23 cellular contexts compared by ENCODE assay signal in the genomic region with DNA sequence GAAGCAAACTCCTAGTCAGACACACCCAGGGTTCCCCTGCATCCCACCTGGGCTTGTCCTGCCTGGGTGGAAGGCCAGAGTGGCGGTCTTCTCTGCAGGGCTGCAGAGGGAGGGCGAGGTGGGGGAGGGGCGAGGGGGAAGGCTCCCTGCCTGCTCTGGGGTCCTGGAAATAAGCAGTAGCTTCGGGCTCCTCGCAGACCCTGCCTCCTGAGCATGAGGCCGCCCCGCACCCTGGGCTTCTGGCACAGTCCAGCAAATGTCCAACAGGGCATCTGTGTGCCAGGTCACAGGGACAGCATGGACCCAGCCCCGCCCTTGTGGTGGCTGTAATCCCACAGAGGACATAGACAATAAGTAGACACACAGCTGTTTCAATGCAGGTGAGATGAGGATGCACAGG.
"Had no signal": no experiment of that assay in that cellular context is flagged by ENCODE, and none has a peak within 500 bp of the region (broad histone marks: within the 10 kb centered on the region; RNA-seq: fewer than 3 reads in every experiment).

No MANE protein-coding gene starts in this region.

- ATAC-seq: foreskin keratinocyte, gastroesophageal sphincter, heart left ventricle, left lung, left ventricle myocardium superior, lower lobe of right lung, mucosa of descending colon had no signal

- H3K27me3 ChIP-seq: dorsolateral prefrontal cortex, hepatocyte had no signal

- DNase-seq: dermis blood vessel endothelial cell; dorsolateral prefrontal cortex; effector CD4-positive, alpha-beta T cell; effector memory CD4-positive, alpha-beta T cell; foreskin keratinocyte; hypothalamus; immature natural killer cell; islet precursor cell; kidney; kidney glomerular epithelial cell; left ventricle myocardium superior; lower lobe of right lung; mesenchymal stem cell had no signal

- H3K27ac ChIP-seq: coronary artery, dorsolateral prefrontal cortex, esophagus muscularis mucosa, foreskin keratinocyte, gastroesophageal sphincter, heart left ventricle, hepatocyte, left lung, lower lobe of right lung had no signal

- FAIRE-seq: colon, endothelial cell of umbilical vein, frontal cortex, kidney had no signal

- H2AFZ ChIP-seq: hepatocyte had no signal

- H3K4me1 ChIP-seq: esophagus muscularis mucosa, foreskin keratinocyte, gastroesophageal sphincter, heart left ventricle, left lung, lower lobe of right lung had no signal

- H3K4me2 ChIP-seq: hepatocyte had no signal

- H3K36me3 ChIP-seq: esophagus muscularis mucosa, gastroesophageal sphincter, heart left ventricle, left lung, lower lobe of right lung had no signal

- H3K4me3 ChIP-seq: coronary artery, dorsolateral prefrontal cortex, esophagus muscularis mucosa, gastroesophageal sphincter, heart left ventricle, hepatocyte, left lung, lower lobe of right lung, mucosa of descending colon had no signal

- H3K9me3 ChIP-seq: lower lobe of right lung, mucosa of descending colon had no signal
